ENCODE assay signal across 9 cellular contexts in the genomic region with DNA sequence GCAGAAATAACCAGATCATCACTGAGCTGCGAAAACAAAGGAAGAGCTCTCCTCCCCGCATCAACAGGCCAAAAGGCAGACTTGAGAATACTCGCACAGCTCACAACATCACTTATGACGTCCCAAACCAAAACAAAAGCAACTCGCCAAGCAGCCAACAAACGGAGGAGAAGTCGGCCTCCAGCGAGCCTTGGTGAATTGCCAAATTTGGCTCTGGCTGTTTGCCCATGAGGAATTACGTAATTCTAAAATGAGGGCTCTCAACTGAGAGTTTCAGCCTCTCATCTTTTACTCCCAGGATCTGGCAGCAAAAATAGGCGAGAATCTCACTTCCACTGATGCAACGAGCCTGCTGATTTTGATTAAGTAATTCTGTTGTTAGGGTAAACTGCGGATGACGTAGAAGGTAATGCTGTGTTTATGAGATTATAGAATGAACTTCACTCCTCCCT. TPM values are rescaled to one million over a fixed set of nuclear protein-coding genes. Genes with fewer than 3 reads are reported as not detected.
DNase-seq lines count a peak whose midpoint lies in the region; ATAC-seq, FAIRE-seq and TF ChIP-seq lines count a peak whose summit lies in the region.
"Had no signal": no experiment of that assay in that cellular context is flagged by ENCODE, and none has a peak within 500 bp of the region (broad histone marks: within the 10 kb centered on the region; RNA-seq: fewer than 3 reads in every experiment).

No MANE protein-coding gene starts in this region.

- peak overlapping the region; percentile 1 for H3K9ac ChIP-seq in astrocyte (ENCODE audit: low read length)

- peaks cover 5% of the 10 kb centered on the region for H3K4me1 ChIP-seq in astrocyte (ENCODE audit: insufficient read depth, low read length)

- DNase-seq in NCI-H1092 treated with DMSO at 0.1 percent for 48 hours (lab: John Stamatoyannopoulos, UW), result peak; percentile 52
- DNase-seq in astrocyte (ENCODE audit: low read depth), result peak; percentile 48
- peak; percentile 75 for DNase-seq in iris pigment epithelial cell (ENCODE audit: low read depth)
- peak in 47 of 49 donors; percentile 5 to 93 (median 68) for DNase-seq in substantia nigra (lab: John Stamatoyannopoulos, UW)
- DNase-seq in NCI-H526 treated with DMSO at 0.1 percent for 48 hours (lab: John Stamatoyannopoulos, UW), result no peak

- H3K9me3 Mint-ChIP-seq in astrocyte (ENCODE audit: unreplicated experiment), result no peaks in the 10 kb centered on the region
- no peaks in the 10 kb centered on the region for H3K9me3 Mint-ChIP-seq in activated T-helper 17 cell treated with anti-CD3 and anti-CD28 coated beads, Interleukin-2, amount 50 U/mL, for 72 hours
- H3K9me3 Mint-ChIP-seq: neural crest cell had no signal

- H3K36me3 ChIP-seq in astrocyte (ENCODE audit: insufficient read depth, low read length), result no peaks in the 10 kb centered on the region

- no peaks in the 10 kb centered on the region for H3K9me3 ChIP-seq in astrocyte (ENCODE audit: insufficient read depth, low read depth, low read length)

- H3K4me1 Mint-ChIP-seq in astrocyte (ENCODE audit: low read depth, unreplicated experiment), result no peaks in the 10 kb centered on the region
- H3K4me1 Mint-ChIP-seq in activated T-helper 17 cell treated with anti-CD3 and anti-CD28 coated beads, Interleukin-2, amount 50 U/mL, for 72 hours, result no peaks in the 10 kb centered on the region

- ATAC-seq in HG02588 (IDR thresholded peaks at IDR 0.05; ENCODE audit: unreplicated experiment), result no peak
- no peak for ATAC-seq in activated T-helper 17 cell treated with anti-CD3 and anti-CD28 coated beads, Interleukin-2, amount 50 U/mL, for 72 hours (replicated peaks)
- ATAC-seq in HG02885 (IDR thresholded peaks at IDR 0.05; ENCODE audit: poor library complexity, unreplicated experiment), result no peak

- H4K20me1 ChIP-seq in astrocyte (ENCODE audit: insufficient read depth, low read length), result no peaks in the 10 kb centered on the region

- H3K4me2 ChIP-seq in astrocyte (ENCODE audit: low read length), result peak overlapping the region; percentile 70

- H3K79me2 ChIP-seq in astrocyte (ENCODE audit: insufficient read depth, low read length), result no peaks in the 10 kb centered on the region

- H3K36me3 Mint-ChIP-seq in astrocyte (ENCODE audit: low read depth, unreplicated experiment), result no peaks in the 10 kb centered on the region
- H3K36me3 Mint-ChIP-seq in activated T-helper 17 cell treated with anti-CD3 and anti-CD28 coated beads, Interleukin-2, amount 50 U/mL, for 72 hours (ENCODE audit: low read depth), result no peaks in the 10 kb centered on the region

- H3K27me3 ChIP-seq in astrocyte (ENCODE audit: insufficient read depth, low read length), result no peaks in the 10 kb centered on the region

- H3K27ac Mint-ChIP-seq in astrocyte (ENCODE audit: unreplicated experiment), result no peak overlapping the region
- no peak overlapping the region for H3K27ac Mint-ChIP-seq in activated T-helper 17 cell treated with anti-CD3 and anti-CD28 coated beads, Interleukin-2, amount 50 U/mL, for 72 hours

- peak overlapping the region; percentile 6 for H3K4me3 ChIP-seq in astrocyte (ENCODE audit: insufficient read depth, low read depth, low read length)

- TF ChIP-seq CTCF in astrocyte (IDR thresholded peaks at IDR 0.05; ENCODE audit: insufficient read depth, low read depth, low read length), result no peak

- H3K4me3 Mint-ChIP-seq in astrocyte (ENCODE audit: unreplicated experiment), result no peak overlapping the region
- no peak overlapping the region for H3K4me3 Mint-ChIP-seq in activated T-helper 17 cell treated with anti-CD3 and anti-CD28 coated beads, Interleukin-2, amount 50 U/mL, for 72 hours
- H3K4me3 Mint-ChIP-seq: neural crest cell had no signal

- FAIRE-seq in astrocyte (lab: Jason Lieb, UNC), result no peak

- H3K27ac ChIP-seq in astrocyte (ENCODE audit: low read depth, low read length), result no peak overlapping the region
- peak overlapping the region; percentile 32 for H3K27ac ChIP-seq in substantia nigra (ENCODE audit: low read depth, low read length, poor library complexity, severe bottlenecking)

- H2AFZ ChIP-seq in astrocyte (ENCODE audit: low read depth, low read length), result peak overlapping the region; percentile 38

- peaks cover 1% of the 10 kb centered on the region for H3K27me3 Mint-ChIP-seq in astrocyte (ENCODE audit: low read depth, unreplicated experiment)
- no peaks in the 10 kb centered on the region for H3K27me3 Mint-ChIP-seq in activated T-helper 17 cell treated with anti-CD3 and anti-CD28 coated beads, Interleukin-2, amount 50 U/mL, for 72 hours

RNA-seq across cellular contexts. Expression of gene SEMA6A, which starts 51.7 kb away (rescaled TPM):
- total RNA-seq in astrocyte, result 21.3 and 34.2 TPM in 2 replicates
- under 1 TPM in 1 of 2 donors, not detected in 1; 0.50 TPM for total RNA-seq in activated T-helper 17 cell treated with anti-CD3 and anti-CD28 coated beads, Interleukin-2, amount 50 U/mL, for 72 hours

Comparison
In these comparisons a context has a peak if more than half of its experiments do, and no peak if none do; other contexts are left out.
1. RNA of gene SEMA6A, which starts 51.7 kb away (total RNA-seq): 21.3 to 34.2 TPM in astrocyte; 0.50 TPM in activated T-helper 17 cell treated with anti-CD3 and anti-CD28 coated beads, Interleukin-2, amount 50 U/mL, for 72 hours; every median in the first group is over 10 times any median in the second.